Comparison of ENCODE assay signal across 21 cellular contexts in the genomic region with DNA sequence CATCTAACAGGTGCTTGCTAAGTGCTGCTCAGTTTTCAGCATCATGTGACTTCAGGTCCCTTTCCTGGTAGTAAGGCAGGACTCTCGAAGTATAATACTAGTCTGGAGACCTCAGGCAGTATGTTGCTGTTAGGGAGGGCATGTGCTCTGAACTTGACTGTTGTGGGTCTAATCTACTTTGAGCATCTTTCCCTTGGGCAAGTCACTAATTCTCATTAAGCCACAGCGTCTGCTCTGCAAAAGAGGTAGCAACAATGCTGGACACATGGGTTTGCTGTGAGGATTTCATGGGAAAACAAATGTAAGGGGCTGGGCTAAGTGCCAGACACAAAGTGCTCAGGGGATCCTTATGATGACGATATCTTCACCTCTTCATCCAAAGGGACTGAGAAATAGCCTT.
DNase-seq lines count a peak whose midpoint lies in the region; ATAC-seq and TF ChIP-seq lines count a peak whose summit lies in the region.
"Had no signal": no experiment of that assay in that cellular context is flagged by ENCODE, and none has a peak within 500 bp of the region (broad histone marks: within the 10 kb centered on the region; RNA-seq: fewer than 3 reads in every experiment).

No MANE protein-coding gene starts in this region.

- no peak for TF ChIP-seq CTCF in fibroblast of mammary gland (conservative IDR thresholded peaks at IDR 0.05; ENCODE audit: control insufficient read depth, insufficient read depth, low read depth, low read length)

- no peak overlapping the region for H3K4me3 ChIP-seq in fibroblast of mammary gland (ENCODE audit: control insufficient read depth, low read depth, low read length)
- H3K4me3 ChIP-seq: BLaER1 had no signal

- ATAC-seq in HG03108 (IDR thresholded peaks at IDR 0.05; ENCODE audit: unreplicated experiment) = no peak
- ATAC-seq: HCT116, PC-3 had no signal

- DNase-seq in DMS53 (lab: John Stamatoyannopoulos, UW) = peak; percentile 13
- DNase-seq in DMS53 treated with DMSO at 0.1 percent for 48 hours (lab: John Stamatoyannopoulos, UW; ENCODE audit: unreplicated experiment) = no peak
- peak; percentile 57 for DNase-seq in D341Med (ENCODE audit: low spot score)
- peak; percentile 41 for DNase-seq in NCI-H69 (lab: John Stamatoyannopoulos, UW)
- DNase-seq in fibroblast of mammary gland (ENCODE audit: low read depth) = peak; percentile 5
- no peak for DNase-seq in occipital lobe (lab: John Stamatoyannopoulos, UW)
- no peak for DNase-seq in NOMO-1 treated with dmso at 0.1 percent for 144 hours (lab: John Stamatoyannopoulos, UW; ENCODE audit: unreplicated experiment)
- DNase-seq: ACHN; CD4-positive, alpha-beta T cell; COR-L47; GOT3; NCI-H187; NCI-H2107; NCI-H226; NCI-H526 treated with DMSO at 0.1 percent for 48 hours; PC-3; Right ventricle myocardium superior; T-helper 2 cell had no signal

Comparison
In these comparisons a context has a peak if more than half of its experiments do, and no peak if none do; other contexts are left out.
1. DNase-seq: peak in DMS53 (single experiment), D341Med (single experiment), NCI-H69 (single experiment) and fibroblast of mammary gland (single experiment); none in DMS53 treated with DMSO at 0.1 percent for 48 hours (single experiment), occipital lobe (single experiment) and NOMO-1 treated with dmso at 0.1 percent for 144 hours (single experiment).